In the genomic region with DNA sequence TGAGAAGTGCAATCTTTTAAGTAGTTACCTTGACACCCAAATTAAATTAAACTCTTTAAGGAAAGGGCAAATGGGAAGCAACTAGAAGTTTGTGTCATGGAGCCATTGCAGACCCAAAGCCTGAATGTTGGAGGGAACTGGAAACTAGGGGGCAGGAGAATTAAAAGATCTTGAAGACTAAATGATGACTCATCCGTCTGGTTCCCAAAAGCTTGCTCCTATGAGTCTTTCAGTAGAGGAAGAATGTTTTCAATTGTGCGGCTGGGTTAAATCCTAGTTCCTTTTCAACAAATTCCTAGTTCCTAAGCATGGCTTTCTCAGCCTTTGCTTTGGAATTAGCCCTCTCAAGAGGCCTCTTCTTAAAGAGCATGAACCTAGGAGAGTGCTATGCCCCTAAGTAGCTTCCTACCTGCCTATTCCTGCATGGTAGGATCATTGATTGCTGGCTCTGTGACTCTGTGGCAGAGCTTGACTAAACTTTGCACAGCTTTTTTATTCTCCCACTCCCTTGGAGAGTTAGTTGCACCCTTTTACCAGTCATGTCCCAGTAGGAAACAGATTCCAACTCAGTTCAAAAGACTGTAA, we compare ENCODE assay signal across 13 cellular contexts. TPM values are rescaled to one million over a fixed set of nuclear protein-coding genes. Genes with fewer than 3 reads are reported as not detected.
DNase-seq lines count a peak whose midpoint lies in the region; ATAC-seq and TF ChIP-seq lines count a peak whose summit lies in the region.
"Had no signal": no experiment of that assay in that cellular context is flagged by ENCODE, and none has a peak within 500 bp of the region (broad histone marks: within the 10 kb centered on the region; RNA-seq: fewer than 3 reads in every experiment).

No MANE protein-coding gene starts in this region.

- H3K4me3 ChIP-seq in lung (no peak overlapping the region), Caco-2 (ENCODE audit: low read depth, low read length) (no peak overlapping the region), gastrocnemius medialis (no peak overlapping the region)
- H3K4me3 ChIP-seq: SJCRH30 had no signal

- DNase-seq in AG08396 (ENCODE audit: low spot score) = peak; percentile 65
- peak; percentile 11 to 36 for DNase-seq in Kasumi-1 (lab: John Stamatoyannopoulos, UW)
- no peak for DNase-seq in lung (ENCODE audit: low spot score)
- DNase-seq in Caco-2 = no peak
- no peak for DNase-seq in gastrocnemius medialis
- DNase-seq: activated T-cell treated with anti-CD3 and anti-CD28 coated beads for 4 hours, DMS 273 treated with DMSO at 0.1 percent for 48 hours, NCI-H1092 treated with DMSO at 0.1 percent for 48 hours had no signal

- H3K4me3 Mint-ChIP-seq in brain = no peak overlapping the region
- H3K4me3 Mint-ChIP-seq in Caco-2 (ENCODE audit: unreplicated experiment) = no peak overlapping the region

- peaks cover 17% of the 10 kb centered on the region for H3K4me1 Mint-ChIP-seq in brain
- H3K4me1 Mint-ChIP-seq in Caco-2 (ENCODE audit: low read depth, unreplicated experiment) = peaks cover 6% of the 10 kb centered on the region

- H3K27me3 ChIP-seq in lung (ENCODE audit: control insufficient read depth, insufficient read depth) (no peaks in the 10 kb centered on the region), Caco-2 (replicated peaks; ENCODE audit: control insufficient read depth, insufficient read depth, low read length) (no peaks in the 10 kb centered on the region), gastrocnemius medialis (no peaks in the 10 kb centered on the region)
- H3K27me3 ChIP-seq: SJCRH30 had no signal

- in situ Hi-C loops in gastrocnemius medialis (cut with MboI; ENCODE audit: low sequenced_read_pairs in 4 of 4) = loop anchor here (5.0 to 25.0 kb wide), 7 partner anchors 158 to 618 kb away; no protein-coding TSS in a partner anchor

- CTCF ChIA-PET in Caco-2 (lab: Charles Lee) = interaction anchor here (0.7 to 3.8 kb wide), 2 partner anchors 166 to 330 kb away, joined by 4 to 66 read pairs; no protein-coding TSS in a partner anchor

- H3K9me3 ChIP-seq in lung (ENCODE audit: control insufficient read depth in 2 of 2, insufficient read depth in 1 of 2, low read length in 1 of 2) (no peaks in the 10 kb centered on the region), Caco-2 (no peaks in the 10 kb centered on the region), gastrocnemius medialis (no peaks in the 10 kb centered on the region)
- H3K9me3 ChIP-seq: SJCRH30 had no signal

- no peaks in the 10 kb centered on the region for H3K36me3 ChIP-seq in lung (ENCODE audit: control insufficient read depth in 2 of 2, insufficient read depth in 2 of 2, low read length in 2 of 2)
- no peaks in the 10 kb centered on the region for H3K36me3 ChIP-seq in Caco-2 (ENCODE audit: control insufficient read depth, insufficient read depth, low read length)
- H3K36me3 ChIP-seq in gastrocnemius medialis = no peaks in the 10 kb centered on the region
- H3K36me3 ChIP-seq: SJCRH30 had no signal

- WGBS in lung, 2 donors = 33 to 51% methylated on average over 2 of the region's 2 CpGs

- H3K36me3 Mint-ChIP-seq in brain (no peaks in the 10 kb centered on the region), Caco-2 (ENCODE audit: insufficient read depth, unreplicated experiment) (no peaks in the 10 kb centered on the region)

- no peak overlapping the region for H3K27ac ChIP-seq in lung (ENCODE audit: low read depth in 1 of 2, low read length in 1 of 2)
- H3K27ac ChIP-seq in gastrocnemius medialis = no peak overlapping the region
- H3K27ac ChIP-seq: epithelial cell of prostate, SJCRH30 had no signal

- no peak for TF ChIP-seq POLR2A in gastrocnemius medialis (IDR thresholded peaks at IDR 0.05)

- H3K4me1 ChIP-seq in lung (ENCODE audit: control insufficient read depth in 2 of 2, insufficient read depth in 2 of 2, low read length in 2 of 2) (no peaks in the 10 kb centered on the region), Caco-2 (no peaks in the 10 kb centered on the region), gastrocnemius medialis (peaks cover 0 to 18% of the 10 kb centered on the region in 2 donors)

- POLR2A ChIA-PET in Caco-2 (lab: Charles Lee) = no interaction called here

- no TSS peak for BruUV-seq in Caco-2 (replicated peaks; lab: Mats Ljungman, UMichigan)

- no peaks in the 10 kb centered on the region for H3K27me3 Mint-ChIP-seq in brain
- H3K27me3 Mint-ChIP-seq in Caco-2 (ENCODE audit: insufficient read depth, unreplicated experiment) = peaks cover 4% of the 10 kb centered on the region

- H3K9me3 Mint-ChIP-seq in brain = no peaks in the 10 kb centered on the region
- H3K9me3 Mint-ChIP-seq in Caco-2 (ENCODE audit: unreplicated experiment) = no peaks in the 10 kb centered on the region

- intact Hi-C loops in Caco-2 (cut with micrococcal nuclease; ENCODE audit: unreplicated experiment) = loop anchor here (2.0 kb wide), 1 partner anchor 455 kb away; no protein-coding TSS in a partner anchor
- intact Hi-C loops in gastrocnemius medialis (cut with DNase I; ENCODE audit: low total_unique reads) = no loop called here

- peak overlapping the region in 4 of 5 experiments; percentile 36 to 60 (median 46) for H3K27ac Mint-ChIP-seq in brain
- no peak overlapping the region for H3K27ac Mint-ChIP-seq in Caco-2 (ENCODE audit: unreplicated experiment)

- ATAC-seq in lung (ENCODE audit: insufficient read depth, low FRiP score) (peak; percentile 30), gastrocnemius medialis (no peak), HG03175 (IDR thresholded peaks at IDR 0.05; ENCODE audit: unreplicated experiment) (no peak), GM18907 (IDR thresholded peaks at IDR 0.05; ENCODE audit: unreplicated experiment) (no peak)

- TF ChIP-seq CTCF in brain (conservative IDR thresholded peaks at IDR 0.05) (peak in 1 of 2 experiments; percentile 24), lung (IDR thresholded peaks at IDR 0.05; ENCODE audit: control extremely low read depth, extremely low read depth) (no peak), Caco-2 (IDR thresholded peaks at IDR 0.05; ENCODE audit: insufficient read depth in 1 of 2, low read depth in 1 of 2, low read length in 1 of 2, severe bottlenecking in 1 of 2, unreplicated experiment in 1 of 2) (no peak), gastrocnemius medialis (IDR thresholded peaks at IDR 0.05 in 4 of 5, conservative IDR thresholded peaks at IDR 0.05 in 1 of 5) (no peak)

RNA-seq across cellular contexts. Expression of a gene that starts 17.7 kb away (rescaled TPM):
- 37.4 TPM for polyA plus RNA-seq in brain (ENCODE audit: insufficient read depth, low read depth, low replicate concordance)
- 100 to 1,000 TPM in 1 of 2 donors, 10 to 100 TPM in 1; 52.3 to 128 TPM for total RNA-seq in lung
- 100 to 1,000 TPM in 1 of 2 donors, 10 to 100 TPM in 1; 33.1 to 167 TPM for polyA plus RNA-seq in lung
- total RNA-seq in Caco-2 (2022) = 1.1 TPM in 1 of 2 replicates, not detected in the other
- total RNA-seq in gastrocnemius medialis = 10 to 100 TPM; 14.5 to 23.4 (median 20.7) TPM
- total RNA-seq: SJCRH30 had no signal

Comparison
In these comparisons a context has a peak if more than half of its experiments do, and no peak if none do; other contexts are left out.
1. DNase-seq: peak in AG08396 (single experiment) and Kasumi-1 (2 of 2); none in lung (single experiment), Caco-2 (0 of 2) and gastrocnemius medialis (0 of 2).